13 cellular contexts compared by ENCODE assay signal in genomic region chr11:11845551-11845950, GRCh38. TPM values are rescaled to one million over a fixed set of nuclear protein-coding genes. Genes with fewer than 3 reads are reported as not detected.
DNase-seq lines count a peak whose midpoint lies in the region; ATAC-seq, FAIRE-seq and TF ChIP-seq lines count a peak whose summit lies in the region.
"Had no signal": no experiment of that assay in that cellular context is flagged by ENCODE, and none has a peak within 500 bp of the region (broad histone marks: within the 10 kb centered on the region; RNA-seq: fewer than 3 reads in every experiment).

No MANE protein-coding gene starts in this region.

- H3K27ac ChIP-seq in left ventricle myocardium inferior (replicated peaks), result peak overlapping the region; percentile 98
- H3K27ac ChIP-seq in GM12878 (ENCODE audit: control insufficient read depth, insufficient read depth), result peak overlapping the region; percentile 35
- H3K27ac ChIP-seq in uterus, result peak overlapping the region; percentile 12 to 99

- peak overlapping the region; percentile 1 for H3K4me3 Mint-ChIP-seq in mesothelial cell of epicardium

- 4% methylated on average over 1 of the region's 1 CpG for WGBS in GM12878 (ENCODE audit: insufficient coverage, insufficient replicate concordance, low lambda C conversion rate, missing lambda C conversion rate)

- SMC1A ChIA-PET in GM12878 (lab: Charles Lee; ENCODE audit: uncharacterized antibody, unreplicated experiment), result interaction anchor here (0.9 to 4.2 kb wide), 9 partner anchors 10 to 447 kb away, joined by 3 to 29 read pairs (median 3); no protein-coding TSS in a partner anchor

- no peaks in the 10 kb centered on the region for H3K9me3 ChIP-seq in left ventricle myocardium inferior (replicated peaks)
- no peaks in the 10 kb centered on the region for H3K9me3 ChIP-seq in GM12878 (replicated peaks; ENCODE audit: control insufficient read depth, insufficient read depth, low read length)
- H3K9me3 ChIP-seq in uterus, result no peaks in the 10 kb centered on the region
- H3K9me3 ChIP-seq: BE2C had no signal

- peaks cover 32% of the 10 kb centered on the region for H3K4me1 Mint-ChIP-seq in mesothelial cell of epicardium

- H3K27me3 ChIP-seq in left ventricle myocardium inferior (ENCODE audit: low read depth) (no peaks in the 10 kb centered on the region), GM12878 (replicated peaks in 1 of 2; ENCODE audit: control insufficient read depth in 2 of 2, insufficient read depth in 2 of 2, low read length in 1 of 2) (no peaks in the 10 kb centered on the region), uterus (no peaks in the 10 kb centered on the region)
- H3K27me3 ChIP-seq: BE2C had no signal

- no peak for FAIRE-seq in GM12878 (lab: Jason Lieb, UNC)

- TF ChIP-seq CTCF in left ventricle myocardium inferior (IDR thresholded peaks at IDR 0.05; ENCODE audit: borderline replicate concordance), result no peak
- no peak for TF ChIP-seq CTCF in GM12878 (IDR thresholded peaks at IDR 0.05 in 2 of 3, conservative IDR thresholded peaks at IDR 0.05 in 1 of 3; ENCODE audit: control insufficient read depth in 2 of 3, extremely low read depth in 1 of 3, insufficient read depth in 1 of 3, low read depth in 3 of 3, low read length in 3 of 3)
- no peak for TF ChIP-seq CTCF in mesothelial cell of epicardium (IDR thresholded peaks at IDR 0.05; ENCODE audit: unreplicated experiment)
- TF ChIP-seq CTCF in uterus (IDR thresholded peaks at IDR 0.05), result no peak

- intact Hi-C loops in left ventricle myocardium inferior (cut with micrococcal nuclease) (no loop called here), left cardiac atrium (cut with DNase I) (no loop called here), GM12878 (cut with micrococcal nuclease; ENCODE audit: unreplicated experiment) (loop anchor here (10.0 kb wide), 1 partner anchor 991 kb away; the partner anchor contains the start of gene ZBED5), uterus (cut with DNase I; ENCODE audit: low total_unique reads) (no loop called here)

- peak overlapping the region; percentile 85 for H3K27ac Mint-ChIP-seq in mesothelial cell of epicardium

- no peak overlapping the region for H2AFZ ChIP-seq in GM12878 (ENCODE audit: control insufficient read depth, low read depth, low read length)

- H3K4me3 ChIP-seq in left ventricle myocardium inferior (no peak overlapping the region), GM12878 (peak overlapping the region; percentile 77), uterus (no peak overlapping the region)
- H3K4me3 ChIP-seq: lung had no signal

- no peaks in the 10 kb centered on the region for H3K9me3 Mint-ChIP-seq in mesothelial cell of epicardium

- H3K4me2 ChIP-seq in GM12878 (ENCODE audit: control insufficient read depth, insufficient read depth), result peak overlapping the region; percentile 58

- no peak overlapping the region for H3K9ac ChIP-seq in GM12878 (ENCODE audit: control insufficient read depth, insufficient read depth, low read length)

- ATAC-seq in left cardiac atrium (no peak), GM12878 (no peak)
- ATAC-seq: right cardiac atrium had no signal

- H3K4me1 ChIP-seq in left ventricle myocardium inferior (peaks cover 95% of the 10 kb centered on the region), GM12878 (ENCODE audit: control insufficient read depth, insufficient read depth, low read length) (peaks cover 5% of the 10 kb centered on the region; the same call in 1 of the 2 replicates), uterus (peaks cover 0 to 27% of the 10 kb centered on the region in 2 donors)
- H3K4me1 ChIP-seq: BE2C had no signal

- no peak for TF ChIP-seq RAD21 in GM12878 (IDR thresholded peaks at IDR 0.05; ENCODE audit: insufficient read depth, low read depth, low read length)

- no peaks in the 10 kb centered on the region for H3K36me3 ChIP-seq in left ventricle myocardium inferior
- H3K36me3 ChIP-seq in GM12878 (ENCODE audit: control insufficient read depth in 2 of 2, insufficient read depth in 2 of 2, low read length in 1 of 2), result no peaks in the 10 kb centered on the region
- no peaks in the 10 kb centered on the region for H3K36me3 ChIP-seq in uterus
- H3K36me3 ChIP-seq: BE2C had no signal

- in situ Hi-C loops in GM12878 (cut with MboI), result no loop called here

- H3K79me2 ChIP-seq in GM12878 (ENCODE audit: control insufficient read depth, insufficient read depth, low read length), result peaks cover 87% of the 10 kb centered on the region

- H3K27me3 Mint-ChIP-seq in mesothelial cell of epicardium (ENCODE audit: low read depth), result no peaks in the 10 kb centered on the region

- H3K36me3 Mint-ChIP-seq in mesothelial cell of epicardium, result no peaks in the 10 kb centered on the region

- CTCF ChIA-PET in GM12878 (lab: Yijun Ruan, JAX), result interaction anchor here (1.2 to 13.4 kb wide), 3 partner anchors 16 to 1036 kb away, joined by 3 to 211 read pairs (median 13); partner anchors contain the start of gene EIF4G2

- TF ChIP-seq EP300 in GM12878 (IDR thresholded peaks at IDR 0.05; ENCODE audit: borderline replicate concordance in 1 of 2, control insufficient read depth in 1 of 2, low read depth in 2 of 2, low read length in 2 of 2), result no peak

- no peak for DNase-seq in left ventricle myocardium inferior
- no peak for DNase-seq in left cardiac atrium
- DNase-seq in GM12878 (ENCODE audit: low read depth, low spot score), result no peak
- DNase-seq in mesothelial cell of epicardium (ENCODE audit: low spot score in 2 of 2, unreplicated experiment in 2 of 2), result no peak
- DNase-seq in uterus, result no peak
- no peak for DNase-seq in anterior cingulate cortex (lab: John Stamatoyannopoulos, UW)
- no peak for DNase-seq in DMS 273 treated with DMSO at 0.1 percent for 48 hours (lab: John Stamatoyannopoulos, UW)
- DNase-seq in medulla oblongata (ENCODE audit: extremely low spot score), result no peak
- DNase-seq: activated CD8-positive, alpha-beta memory T cell treated with anti-CD3 and anti-CD28 coated beads, Interleukin-2, amount 50 U/mL, for 48 hours; BE2C; foreskin melanocyte; right cardiac atrium had no signal

- H4K20me1 ChIP-seq in GM12878 (ENCODE audit: control insufficient read depth, insufficient read depth), result no peaks in the 10 kb centered on the region

- no TSS peak for BruUV-seq in GM12878 (replicated peaks; lab: Mats Ljungman, UMichigan)

- TF ChIP-seq POLR2A in GM12878 (IDR thresholded peaks at IDR 0.05; ENCODE audit: low read depth, low read length) (no peak), uterus (IDR thresholded peaks at IDR 0.05) (no peak)

- POLR2A ChIA-PET in GM12878 (lab: Charles Lee), result interaction anchor here (1.0 to 2.6 kb wide), 5 partner anchors 10 to 1036 kb away, joined by 3 to 6 read pairs (median 4); no protein-coding TSS in a partner anchor

- RAD21 ChIA-PET in GM12878 (lab: Charles Lee; ENCODE audit: unreplicated experiment), result interaction anchor here (1.1 to 2.5 kb wide), 6 partner anchors 12 to 54 kb away, joined by 3 to 8 read pairs (median 4); no protein-coding TSS in a partner anchor

TF ChIP-seq in GM12878, 131 proteins besides CTCF, POLR2A, EP300 and RAD21:
- TF ChIP-seq BCL11A (IDR thresholded peaks at IDR 0.05; ENCODE audit: low read depth, low read length), result no peak
TF ChIP-seq in GM12878: peak in this region for 0.

RNA-seq across cellular contexts. Expression of gene USP47, which starts 3.8 kb away (rescaled TPM):
- total RNA-seq in left ventricle myocardium inferior (53.7 TPM), left cardiac atrium (10 to 100 TPM; 48.3 to 56.4 TPM), GM12878 (2014; rRNA removed) (50.0 and 54.0 TPM in 2 replicates), GM12878 (2014; rRNA removed; fragmentation: Illumina TruSeq; extraction: Trizol) (54.0 and 54.2 TPM in 2 replicates), GM12878 (2021) (28.7 and 33.9 TPM in 2 replicates), mesothelial cell of epicardium (65.2 to 69.0 TPM (median 68.1 TPM) in 3 replicates), uterus (100 to 1,000 TPM in 3 of 4 donors, 10 to 100 TPM in 1; 83.4 to 247 (median 146) TPM)
- 213 and 244 TPM in 2 replicates for total RNA-seq in GM12878 (2013; cell fraction: nucleolus; rRNA removed)
- polyA plus RNA-seq in GM12878 (2011; ENCODE audit: low read depth), result 16.6 TPM
- polyA plus RNA-seq in GM12878 (2011; rRNA removed) (25.7 and 42.5 TPM in 2 replicates), GM12878 (2014; fragmentation: Illumina TruSeq; extraction: Trizol) (34.4 and 53.3 TPM in 2 replicates), GM12878 (2014; fragmentation: Nextera tagmentation; extraction: Ambion mirVana) (10 to 100 TPM; 13.9 to 14.8 TPM), GM12878 (2014; rRNA removed) (23.1 and 27.2 TPM in 2 replicates), GM12878 (2016; fragmentation: Nextera tagmentation; extraction: Ambion mirVana) (10 to 100 TPM; 36.2 to 38.8 TPM)
- polyA plus RNA-seq in GM12878 (2011; cell fraction: cytosol; rRNA removed), result 8.9 and 10.5 TPM in 2 replicates
- 35.4 and 37.1 TPM in 2 replicates for polyA plus RNA-seq in GM12878 (2011; cell fraction: nucleus; rRNA removed)
- polyA plus RNA-seq in GM12878 (2012), result 25.5 and 29.9 TPM in 2 replicates
- 34.3 and 45.4 TPM in 2 replicates for polyA minus RNA-seq in GM12878 (2011; rRNA and poly(A)+ RNA removed)
- 11.1 and 13.4 TPM in 2 replicates for polyA minus RNA-seq in GM12878 (2011; cell fraction: cytosol; rRNA and poly(A)+ RNA removed)
- polyA minus RNA-seq in GM12878 (2011; cell fraction: nucleus; rRNA and poly(A)+ RNA removed), result 57.3 and 80.4 TPM in 2 replicates

Comparison
In these comparisons a context has a peak if more than half of its experiments do, and no peak if none do; other contexts are left out.
1. H3K27ac ChIP-seq: peak in every context shown above with its lines; median percentile 98 in left ventricle myocardium inferior; 56 in uterus; 35 in GM12878.